17 cellular contexts compared by ENCODE assay signal in the genomic region with DNA sequence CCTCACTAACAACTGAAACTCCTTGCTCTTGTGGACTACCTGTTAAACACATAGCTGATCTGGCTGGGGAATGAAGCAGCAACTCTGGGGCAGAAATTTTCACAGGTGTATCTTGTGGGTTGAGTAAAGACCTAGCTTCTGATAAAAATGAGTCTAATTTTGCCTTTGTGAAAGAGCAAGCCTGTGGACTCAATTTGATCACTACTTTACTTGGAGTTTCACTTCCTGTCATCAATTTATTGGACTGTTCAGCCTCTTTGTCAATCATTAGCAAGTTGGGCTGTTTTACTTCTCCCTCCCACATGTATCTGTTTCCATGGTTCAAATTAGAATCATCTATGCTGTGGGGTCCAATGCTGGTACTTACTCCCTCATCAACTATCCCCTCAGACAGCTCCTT. TPM values are rescaled to one million over a fixed set of nuclear protein-coding genes. Genes with fewer than 3 reads are reported as not detected.
DNase-seq lines count a peak whose midpoint lies in the region; ATAC-seq lines count a peak whose summit lies in the region.
"Had no signal": no experiment of that assay in that cellular context is flagged by ENCODE, and none has a peak within 500 bp of the region (broad histone marks: within the 10 kb centered on the region; RNA-seq: fewer than 3 reads in every experiment).

No MANE protein-coding gene starts in this region.

- peak overlapping the region; percentile 28 for H3K27ac Mint-ChIP-seq in activated CD4-positive, alpha-beta T cell treated with anti-CD3 and anti-CD28 coated beads, Interleukin-2, amount 10 ng/mL, durations not matched to agents 7 days and 5 days
- H3K27ac Mint-ChIP-seq in memory B cell = peak overlapping the region; percentile 73
- no peak overlapping the region for H3K27ac Mint-ChIP-seq in activated CD4-positive, alpha-beta memory T cell treated with anti-CD3 and anti-CD28 coated beads for 36 hours
- H3K27ac Mint-ChIP-seq: activated naive CD8-positive, alpha-beta T cell had no signal

- POLR2A ChIA-PET in activated CD4-positive, alpha-beta T cell treated with anti-CD3 and anti-CD28 coated beads, Interleukin-2, amount 10 ng/mL, durations not matched to agents 7 days and 5 days (lab: Charles Lee) = no interaction called here
- POLR2A ChIA-PET in activated CD4-positive, alpha-beta memory T cell treated with anti-CD3 and anti-CD28 coated beads for 36 hours (lab: Charles Lee) = no interaction called here

- no peaks in the 10 kb centered on the region for H3K27me3 Mint-ChIP-seq in activated CD4-positive, alpha-beta T cell treated with anti-CD3 and anti-CD28 coated beads, Interleukin-2, amount 10 ng/mL, durations not matched to agents 7 days and 5 days
- H3K27me3 Mint-ChIP-seq in memory B cell = no peaks in the 10 kb centered on the region
- no peaks in the 10 kb centered on the region for H3K27me3 Mint-ChIP-seq in activated CD4-positive, alpha-beta memory T cell treated with anti-CD3 and anti-CD28 coated beads for 36 hours
- H3K27me3 Mint-ChIP-seq: activated naive CD8-positive, alpha-beta T cell had no signal

- DNase-seq in activated CD4-positive, alpha-beta T cell treated with anti-CD3 and anti-CD28 coated beads, Interleukin-2, amount 10 ng/mL, durations not matched to agents 7 days and 5 days = no peak
- DNase-seq in activated CD4-positive, alpha-beta T cell treated with anti-CD3 and anti-CD28 coated beads for 48 hours = no peak
- DNase-seq in memory B cell (ENCODE audit: low spot score in 2 of 2) (no peak), GM19240 (ENCODE audit: insufficient read length, low spot score) (no peak), kidney glomerular epithelial cell (lab: John Stamatoyannopoulos, UW) (no peak)
- DNase-seq in activated CD4-positive, alpha-beta memory T cell treated with anti-CD3 and anti-CD28 coated beads for 36 hours = no peak
- DNase-seq: activated CD4-positive, alpha-beta T cell treated with anti-CD3 and anti-CD28 coated beads for 4 hours; NCI-H1048; NCI-H526; pancreas; stimulated activated CD4-positive, alpha-beta T cell treated with anti-CD3 and anti-CD28 coated beads, Interleukin-2, amount 100 ng/mL, for 24 hours had no signal

- no peak overlapping the region for H3K4me3 Mint-ChIP-seq in activated CD4-positive, alpha-beta T cell treated with anti-CD3 and anti-CD28 coated beads, Interleukin-2, amount 10 ng/mL, durations not matched to agents 7 days and 5 days
- H3K4me3 Mint-ChIP-seq in memory B cell = no peak overlapping the region
- H3K4me3 Mint-ChIP-seq in activated CD4-positive, alpha-beta memory T cell treated with anti-CD3 and anti-CD28 coated beads for 36 hours = no peak overlapping the region
- H3K4me3 Mint-ChIP-seq: activated naive CD8-positive, alpha-beta T cell had no signal

- no peaks in the 10 kb centered on the region for H3K9me3 Mint-ChIP-seq in activated CD4-positive, alpha-beta T cell treated with anti-CD3 and anti-CD28 coated beads, Interleukin-2, amount 10 ng/mL, durations not matched to agents 7 days and 5 days
- no peaks in the 10 kb centered on the region for H3K9me3 Mint-ChIP-seq in memory B cell
- no peaks in the 10 kb centered on the region for H3K9me3 Mint-ChIP-seq in activated CD4-positive, alpha-beta memory T cell treated with anti-CD3 and anti-CD28 coated beads for 36 hours

- peak; percentile 55 for ATAC-seq in GM21529 (IDR thresholded peaks at IDR 0.05; ENCODE audit: unreplicated experiment)
- ATAC-seq in HG03354 (IDR thresholded peaks at IDR 0.05; ENCODE audit: poor library complexity, severe bottlenecking, unreplicated experiment) = peak; percentile 76
- ATAC-seq in memory B cell (ENCODE audit: low read depth) = peak; percentile 45
- ATAC-seq: pancreas had no signal

- intact Hi-C loops in activated CD4-positive, alpha-beta memory T cell treated with anti-CD3 and anti-CD28 coated beads for 36 hours (cut with micrococcal nuclease) = no loop called here

- H3K36me3 Mint-ChIP-seq in activated CD4-positive, alpha-beta T cell treated with anti-CD3 and anti-CD28 coated beads, Interleukin-2, amount 10 ng/mL, durations not matched to agents 7 days and 5 days (ENCODE audit: low read depth) = peaks cover 34% of the 10 kb centered on the region
- H3K36me3 Mint-ChIP-seq in memory B cell = peaks cover 35% of the 10 kb centered on the region
- H3K36me3 Mint-ChIP-seq in activated CD4-positive, alpha-beta memory T cell treated with anti-CD3 and anti-CD28 coated beads for 36 hours = peaks cover 18% of the 10 kb centered on the region

- H3K4me1 Mint-ChIP-seq in activated CD4-positive, alpha-beta T cell treated with anti-CD3 and anti-CD28 coated beads, Interleukin-2, amount 10 ng/mL, durations not matched to agents 7 days and 5 days = peaks cover 5% of the 10 kb centered on the region
- peaks cover 25% of the 10 kb centered on the region for H3K4me1 Mint-ChIP-seq in memory B cell
- H3K4me1 Mint-ChIP-seq in activated CD4-positive, alpha-beta memory T cell treated with anti-CD3 and anti-CD28 coated beads for 36 hours (ENCODE audit: low read depth) = peaks cover 7% of the 10 kb centered on the region

- CTCF ChIA-PET in activated CD4-positive, alpha-beta T cell treated with anti-CD3 and anti-CD28 coated beads, Interleukin-2, amount 10 ng/mL, durations not matched to agents 7 days and 5 days (lab: Charles Lee) = interaction anchor here (1.0 to 1.4 kb wide), 2 partner anchors 10 to 24 kb away, joined by 3 read pairs; no protein-coding TSS in a partner anchor
- CTCF ChIA-PET in activated CD4-positive, alpha-beta memory T cell treated with anti-CD3 and anti-CD28 coated beads for 36 hours (lab: Charles Lee) = interaction anchor here (0.9 kb wide), 1 partner anchor 168 kb away, joined by 4 read pairs; no protein-coding TSS in a partner anchor

RNA-seq across cellular contexts. Expression of gene CRIP3, which starts 29.6 kb away (rescaled TPM):
- under 1 TPM in 1 of 2 experiments, not detected in 1; 0.67 TPM for total RNA-seq in activated CD4-positive, alpha-beta T cell treated with anti-CD3 and anti-CD28 coated beads, Interleukin-2, amount 10 ng/mL, durations not matched to agents 7 days and 5 days
- total RNA-seq in activated CD4-positive, alpha-beta memory T cell treated with anti-CD3 and anti-CD28 coated beads for 36 hours = 1 to 10 TPM; 2.0 to 2.9 TPM
- total RNA-seq: glomerular endothelial cell, SK-MEL-5 had no signal

RNA-seq across cellular contexts. Expression of gene ZNF318, which starts 31.2 kb away (rescaled TPM):
- total RNA-seq in activated CD4-positive, alpha-beta T cell treated with anti-CD3 and anti-CD28 coated beads, Interleukin-2, amount 10 ng/mL, durations not matched to agents 7 days and 5 days = 10 to 100 TPM; 12.8 to 14.5 TPM
- total RNA-seq in activated CD4-positive, alpha-beta memory T cell treated with anti-CD3 and anti-CD28 coated beads for 36 hours = 10 to 100 TPM; 12.1 to 12.7 TPM

RNA-seq across cellular contexts. Expression of gene SLC22A7, which starts 40.2 kb away (rescaled TPM):
- total RNA-seq in activated CD4-positive, alpha-beta T cell treated with anti-CD3 and anti-CD28 coated beads, Interleukin-2, amount 10 ng/mL, durations not matched to agents 7 days and 5 days = not detected
- total RNA-seq in activated CD4-positive, alpha-beta memory T cell treated with anti-CD3 and anti-CD28 coated beads for 36 hours = not detected
- total RNA-seq: glomerular endothelial cell, lower leg skin, SK-MEL-5 had no signal
